In genomic region chrX:49167740-49168108, GRCh38 we compare ENCODE assay signal across 9 cellular contexts. TPM values are rescaled to one million over a fixed set of nuclear protein-coding genes. Genes with fewer than 3 reads are reported as not detected.
DNase-seq lines count a peak whose midpoint lies in the region; ATAC-seq, FAIRE-seq and TF ChIP-seq lines count a peak whose summit lies in the region.
"Had no signal": no experiment of that assay in that cellular context is flagged by ENCODE, and none has a peak within 500 bp of the region (broad histone marks: within the 10 kb centered on the region; RNA-seq: fewer than 3 reads in every experiment).

No MANE protein-coding gene starts in this region.

- no peak for FAIRE-seq in small intestine (lab: Jason Lieb, UNC)

- H3K4me3 ChIP-seq in HAP-1 (peak overlapping the region; percentile 29; the same call in 1 of the 2 replicates), small intestine (ENCODE audit: low read depth in 1 of 2, low read length in 2 of 2) (peak overlapping the region in 1 of 2 donors; percentile 34)

- H3K27me3 Mint-ChIP-seq in activated CD8-positive, alpha-beta T cell treated with anti-CD3 and anti-CD28 coated beads for 36 hours: no peaks in the 10 kb centered on the region

- POLR2A ChIA-PET in activated CD8-positive, alpha-beta T cell treated with anti-CD3 and anti-CD28 coated beads for 36 hours (lab: Charles Lee): interaction anchor here (1.0 kb wide), 1 partner anchor 101 kb away, joined by 3 read pairs; no protein-coding TSS in a partner anchor

- no peak for DNase-seq in HAP-1 (ENCODE audit: low spot score in 2 of 2)
- DNase-seq in activated CD8-positive, alpha-beta T cell treated with anti-CD3 and anti-CD28 coated beads for 36 hours: no peak
- no peak for DNase-seq in foreskin keratinocyte
- DNase-seq in small intestine: no peak
- no peak for DNase-seq in COLO668 (lab: John Stamatoyannopoulos, UW; ENCODE audit: unreplicated experiment)
- no peak for DNase-seq in cortex of kidney (lab: John Stamatoyannopoulos, UW)
- DNase-seq in GM20000 (ENCODE audit: low spot score): no peak

- H3K36me3 ChIP-seq in HAP-1 (replicated peaks) (no peaks in the 10 kb centered on the region), small intestine (ENCODE audit: control insufficient read depth in 2 of 2, insufficient read depth in 2 of 2, low read length in 2 of 2) (no peaks in the 10 kb centered on the region)

- 56 to 75% (median 65%) methylated on average over 3 of the region's 3 CpGs for WGBS in small intestine, 3 donors

- no peaks in the 10 kb centered on the region for H3K9me3 ChIP-seq in HAP-1
- no peaks in the 10 kb centered on the region for H3K9me3 ChIP-seq in small intestine (ENCODE audit: control insufficient read depth, low read depth)

- CTCF ChIA-PET in activated CD8-positive, alpha-beta T cell treated with anti-CD3 and anti-CD28 coated beads for 36 hours (lab: Charles Lee): interaction anchor here (1.2 to 6.1 kb wide), 4 partner anchors 12 to 25 kb away, joined by 3 to 34 read pairs (median 4); no protein-coding TSS in a partner anchor

- H3K27ac ChIP-seq in foreskin keratinocyte: peak overlapping the region; percentile 96
- H3K27ac ChIP-seq in small intestine (ENCODE audit: low read depth in 1 of 2, low read length in 1 of 2): peak overlapping the region; percentile 63 to 98
- H3K27ac ChIP-seq: VCaP had no signal

- no peaks in the 10 kb centered on the region for H3K27me3 ChIP-seq in HAP-1 (ENCODE audit: low read depth)
- no peaks in the 10 kb centered on the region for H3K27me3 ChIP-seq in foreskin keratinocyte
- no peaks in the 10 kb centered on the region for H3K27me3 ChIP-seq in small intestine (ENCODE audit: control insufficient read depth in 2 of 2, insufficient read depth in 2 of 2, low read length in 2 of 2)

- peak overlapping the region; percentile 78 for H3K4me3 Mint-ChIP-seq in activated CD8-positive, alpha-beta T cell treated with anti-CD3 and anti-CD28 coated beads for 36 hours

- peaks cover 29% of the 10 kb centered on the region for H3K4me1 ChIP-seq in HAP-1
- no peaks in the 10 kb centered on the region for H3K4me1 ChIP-seq in foreskin keratinocyte
- H3K4me1 ChIP-seq in small intestine (ENCODE audit: control insufficient read depth in 2 of 2, insufficient read depth in 1 of 2, low read depth in 1 of 2, low read length in 1 of 2): peaks cover 0 to 4% of the 10 kb centered on the region in 2 donors

- peaks cover 2% of the 10 kb centered on the region for H3K36me3 Mint-ChIP-seq in activated CD8-positive, alpha-beta T cell treated with anti-CD3 and anti-CD28 coated beads for 36 hours (ENCODE audit: low read depth)

- no peak for ATAC-seq in activated CD8-positive, alpha-beta T cell treated with anti-CD3 and anti-CD28 coated beads for 36 hours
- ATAC-seq in foreskin keratinocyte: no peak
- ATAC-seq in GM21723 (IDR thresholded peaks at IDR 0.05; ENCODE audit: unreplicated experiment): no peak

- in situ Hi-C loops in HAP-1 (cut with MboI; ENCODE audit: low sequenced_read_pairs): loop anchor here (5.0 kb wide), 1 partner anchor 270 kb away; the partner anchor contains the start of genes PQBP1 and TIMM17B

- peaks cover 27% of the 10 kb centered on the region for H3K4me1 Mint-ChIP-seq in activated CD8-positive, alpha-beta T cell treated with anti-CD3 and anti-CD28 coated beads for 36 hours (ENCODE audit: low read depth)

- no peak for TF ChIP-seq CTCF in activated CD8-positive, alpha-beta T cell treated with anti-CD3 and anti-CD28 coated beads for 36 hours (IDR thresholded peaks at IDR 0.05)
- no peak for TF ChIP-seq CTCF in foreskin keratinocyte (conservative IDR thresholded peaks at IDR 0.05)
- TF ChIP-seq CTCF in GM20000 (IDR thresholded peaks at IDR 0.05; ENCODE audit: extremely low read depth, missing control alignments): no peak

- intact Hi-C loops in activated CD8-positive, alpha-beta T cell treated with anti-CD3 and anti-CD28 coated beads for 36 hours (cut with micrococcal nuclease): no loop called here

- peak overlapping the region; percentile 93 for H3K27ac Mint-ChIP-seq in activated CD8-positive, alpha-beta T cell treated with anti-CD3 and anti-CD28 coated beads for 36 hours

- H3K9me3 Mint-ChIP-seq in activated CD8-positive, alpha-beta T cell treated with anti-CD3 and anti-CD28 coated beads for 36 hours: no peaks in the 10 kb centered on the region

RNA-seq across cellular contexts. Expression of gene PLP2, which starts 4.0 kb away (rescaled TPM):
- 100 to 1,000 TPM; 130 to 136 TPM for total RNA-seq in activated CD8-positive, alpha-beta T cell treated with anti-CD3 and anti-CD28 coated beads for 36 hours
- 249 and 284 TPM in 2 replicates for total RNA-seq in foreskin keratinocyte
- polyA plus RNA-seq in foreskin keratinocyte: 462 and 529 TPM in 2 replicates
- polyA plus RNA-seq in small intestine: 100 to 1,000 TPM in 1 of 3 donors, 10 to 100 TPM in 2; 47.6 to 189 (median 99.7) TPM

RNA-seq across cellular contexts. Expression of gene MAGIX, which starts 5.2 kb away (rescaled TPM):
- total RNA-seq in activated CD8-positive, alpha-beta T cell treated with anti-CD3 and anti-CD28 coated beads for 36 hours: under 1 TPM; 0.54 to 0.87 TPM
- 1.6 and 2.0 TPM in 2 replicates for total RNA-seq in foreskin keratinocyte
- polyA plus RNA-seq in foreskin keratinocyte (2.0 and 2.6 TPM in 2 replicates), small intestine (1 to 10 TPM; 3.6 to 10.0 (median 9.2) TPM)

RNA-seq across cellular contexts. Expression of gene PRICKLE3, which starts 18.4 kb away (rescaled TPM):
- total RNA-seq in activated CD8-positive, alpha-beta T cell treated with anti-CD3 and anti-CD28 coated beads for 36 hours: 10 to 100 TPM; 25.9 TPM
- 16.3 and 17.1 TPM in 2 replicates for total RNA-seq in foreskin keratinocyte
- polyA plus RNA-seq in foreskin keratinocyte (14.8 and 16.4 TPM in 2 replicates), small intestine (1 to 10 TPM; 3.6 to 6.7 (median 4.3) TPM)

RNA-seq across cellular contexts. Expression of gene SYP, which starts 32.3 kb away (rescaled TPM):
- total RNA-seq in activated CD8-positive, alpha-beta T cell treated with anti-CD3 and anti-CD28 coated beads for 36 hours: 10 to 100 TPM; 10.2 to 11.4 TPM
- total RNA-seq in foreskin keratinocyte: 0.20 and 0.28 TPM in 2 replicates
- polyA plus RNA-seq in foreskin keratinocyte: 0.20 and 0.31 TPM in 2 replicates
- 10 to 100 TPM in 1 of 3 donors, 1 to 10 TPM in 2; 2.2 to 33.5 (median 6.3) TPM for polyA plus RNA-seq in small intestine

RNA-seq across cellular contexts. Expression of gene GPKOW, which starts 44.2 kb away (rescaled TPM):
- total RNA-seq in activated CD8-positive, alpha-beta T cell treated with anti-CD3 and anti-CD28 coated beads for 36 hours: 10 to 100 TPM; 18.5 to 19.0 TPM
- total RNA-seq in foreskin keratinocyte: 21.8 and 21.9 TPM in 2 replicates
- polyA plus RNA-seq in foreskin keratinocyte (24.1 and 24.8 TPM in 2 replicates), small intestine (10 to 100 TPM; 19.0 to 22.2 (median 20.1) TPM)
